ENCODE assay signal across 18 cellular contexts in the genomic region with DNA sequence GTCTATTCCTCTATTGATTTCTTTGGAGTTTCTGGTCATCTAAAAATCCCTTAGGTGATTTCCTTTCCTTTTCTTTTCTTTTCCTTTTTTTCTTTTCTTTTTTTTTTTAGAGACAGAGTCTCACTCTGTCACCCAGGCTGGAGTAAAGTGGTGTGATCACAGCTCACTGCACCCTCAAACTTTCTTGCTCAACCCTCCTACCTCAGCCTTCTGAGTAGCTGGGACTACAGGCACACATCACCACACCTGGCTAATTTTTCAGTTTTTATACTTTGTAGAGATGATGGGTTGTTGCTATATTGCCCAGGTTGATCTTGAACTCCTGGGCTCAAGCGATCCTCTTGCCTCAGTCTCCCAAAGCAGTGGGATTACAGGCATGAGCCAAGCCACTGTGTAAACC. TPM values are rescaled to one million over a fixed set of nuclear protein-coding genes. Genes with fewer than 3 reads are reported as not detected.
A peak's percentile ranks its signal among the peaks of the same experiment; 100 is the strongest.
DNase-seq lines count a peak whose midpoint lies in the region; ATAC-seq and TF ChIP-seq lines count a peak whose summit lies in the region.
"Had no signal": no experiment of that assay in that cellular context is flagged by ENCODE, and none has a peak within 500 bp of the region (broad histone marks: within the 10 kb centered on the region; RNA-seq: fewer than 3 reads in every experiment).

No MANE protein-coding gene starts in this region.

- TF ChIP-seq POLR2A in body of pancreas (IDR thresholded peaks at IDR 0.05): no peak
- no peak for TF ChIP-seq POLR2A in stomach (IDR thresholded peaks at IDR 0.05)

- H3K4me3 Mint-ChIP-seq in progenitor cell of endocrine pancreas (ENCODE audit: low read depth): no peak overlapping the region
- H3K4me3 Mint-ChIP-seq: CD4-positive, alpha-beta memory T cell had no signal

- H3K36me3 ChIP-seq in body of pancreas (replicated peaks in 1 of 2; ENCODE audit: insufficient read depth in 1 of 2, low read depth in 2 of 2) (no peaks in the 10 kb centered on the region), thoracic aorta (no peaks in the 10 kb centered on the region), stomach (no peaks in the 10 kb centered on the region)
- H3K36me3 ChIP-seq: BE2C had no signal

- H3K9me3 ChIP-seq in body of pancreas: no peaks in the 10 kb centered on the region
- H3K9me3 ChIP-seq in thoracic aorta: no peaks in the 10 kb centered on the region
- no peaks in the 10 kb centered on the region for H3K9me3 ChIP-seq in stomach
- H3K9me3 ChIP-seq: A549, BE2C had no signal

- H3K4me1 Mint-ChIP-seq in progenitor cell of endocrine pancreas (ENCODE audit: low read depth): peaks cover 29% of the 10 kb centered on the region

- peak overlapping the region; percentile 75 for H3K27ac Mint-ChIP-seq in progenitor cell of endocrine pancreas

- TF ChIP-seq EP300 in stomach (IDR thresholded peaks at IDR 0.05): no peak

- intact Hi-C loops in body of pancreas (cut with DNase I) (no loop called here), stomach (cut with DNase I; ENCODE audit: low total_unique reads) (no loop called here)

- H3K4me3 ChIP-seq in body of pancreas: no peak overlapping the region
- H3K4me3 ChIP-seq in thoracic aorta: no peak overlapping the region
- H3K4me3 ChIP-seq in stomach: no peak overlapping the region
- H3K4me3 ChIP-seq: A549 had no signal

- H3K36me3 Mint-ChIP-seq in progenitor cell of endocrine pancreas (ENCODE audit: insufficient read depth): no peaks in the 10 kb centered on the region
- H3K36me3 Mint-ChIP-seq: CD4-positive, alpha-beta memory T cell had no signal

- peak overlapping the region; percentile 88 for H3K27ac ChIP-seq in VCaP
- peak overlapping the region in 3 of 4 donors; percentile 88 to 94 (median 89) for H3K27ac ChIP-seq in body of pancreas
- peak overlapping the region; percentile 5 to 99 for H3K27ac ChIP-seq in thoracic aorta
- H3K27ac ChIP-seq in stomach: peak overlapping the region in 1 of 5 donors; percentile 87
- H3K27ac ChIP-seq: A549, C4-2B had no signal

- H3K4me1 ChIP-seq in body of pancreas (peaks cover 50% of the 10 kb centered on the region), thoracic aorta (ENCODE audit: control insufficient read depth in 1 of 2, low read depth in 2 of 2) (peaks cover 10 to 37% of the 10 kb centered on the region in 2 donors), stomach (peaks cover 0 to 51% (median 23%) of the 10 kb centered on the region in 4 donors)
- H3K4me1 ChIP-seq: BE2C had no signal

- no peaks in the 10 kb centered on the region for H3K27me3 ChIP-seq in body of pancreas
- no peaks in the 10 kb centered on the region for H3K27me3 ChIP-seq in thoracic aorta (replicated peaks; ENCODE audit: insufficient read depth)
- H3K27me3 ChIP-seq in stomach: peaks cover 0 to 19% (median 10%) of the 10 kb centered on the region in 3 donors
- H3K27me3 ChIP-seq: BE2C had no signal

- ATAC-seq in body of pancreas (no peak), thoracic aorta (ENCODE audit: insufficient number of reproducible peaks, low FRiP score, low read depth) (no peak), GM21723 (IDR thresholded peaks at IDR 0.05; ENCODE audit: unreplicated experiment) (no peak)
- ATAC-seq: A549 had no signal

- TF ChIP-seq CTCF in VCaP (conservative IDR thresholded peaks at IDR 0.05): no peak
- TF ChIP-seq CTCF in body of pancreas (IDR thresholded peaks at IDR 0.05): no peak
- TF ChIP-seq CTCF in progenitor cell of endocrine pancreas (IDR thresholded peaks at IDR 0.05; ENCODE audit: unreplicated experiment): no peak
- TF ChIP-seq CTCF in thoracic aorta (IDR thresholded peaks at IDR 0.05): no peak
- no peak for TF ChIP-seq CTCF in stomach (IDR thresholded peaks at IDR 0.05)

- DNase-seq in body of pancreas (no peak), progenitor cell of endocrine pancreas (ENCODE audit: low spot score, unreplicated experiment) (no peak), thoracic aorta (ENCODE audit: low spot score) (no peak), stomach (no peak), NCI-H2196 treated with DMSO at 0.1 percent for 48 hours (lab: John Stamatoyannopoulos, UW; ENCODE audit: unreplicated experiment) (no peak), NCI-H1048 (lab: John Stamatoyannopoulos, UW) (no peak)
- DNase-seq: BE2C; CD4-positive, alpha-beta memory T cell; DMS153; DND-41; GDM1; H7; IMR-90 had no signal

- no peaks in the 10 kb centered on the region for H3K9me3 Mint-ChIP-seq in progenitor cell of endocrine pancreas (ENCODE audit: low read depth)
- H3K9me3 Mint-ChIP-seq: CD4-positive, alpha-beta memory T cell had no signal

- 87 to 100% methylated on average over 1 of the region's 1 CpG for WGBS in body of pancreas, 2 donors
- 88 to 100% (median 97%) methylated on average over 1 of the region's 1 CpG for WGBS in stomach, 5 donors

- no peaks in the 10 kb centered on the region for H3K27me3 Mint-ChIP-seq in progenitor cell of endocrine pancreas

RNA-seq across cellular contexts. Expression of gene C11orf52, which starts 1.9 kb away (rescaled TPM):
- total RNA-seq in body of pancreas: 10 to 100 TPM in 1 of 2 donors, 1 to 10 TPM in 1; 4.6 to 14.8 TPM
- total RNA-seq in progenitor cell of endocrine pancreas: 16.2 and 19.4 TPM in 2 replicates
- 1 to 10 TPM in 1 of 2 donors, under 1 TPM in 1; 0.99 to 4.7 TPM for total RNA-seq in thoracic aorta
- total RNA-seq in stomach: 10 to 100 TPM in 2 of 5 donors, 1 to 10 TPM in 2, not detected in 1; 3.9 to 18.7 (median 12.5) TPM
- 10 to 100 TPM; 28.0 to 43.4 (median 35.0) TPM for polyA plus RNA-seq in stomach
- total RNA-seq: CD4-positive, alpha-beta memory T cell had no signal
- polyA plus RNA-seq: CD4-positive, alpha-beta memory T cell had no signal

RNA-seq across cellular contexts. Expression of gene HSPB2, which starts 4.2 kb away (rescaled TPM):
- total RNA-seq in body of pancreas (not detected), progenitor cell of endocrine pancreas (not detected in 2 replicates), thoracic aorta (1 to 10 TPM; 2.2 to 3.1 TPM), stomach (under 1 TPM in 1 of 5 donors, not detected in 4; 0.37 TPM)
- 1 to 10 TPM; 2.0 to 5.1 (median 4.0) TPM for polyA plus RNA-seq in stomach
- total RNA-seq: CD4-positive, alpha-beta memory T cell; H7; HT-29 had no signal
- polyA plus RNA-seq: A549; CD4-positive, alpha-beta memory T cell had no signal

RNA-seq across cellular contexts. Expression of gene CRYAB, which starts 5.2 kb away (rescaled TPM):
- total RNA-seq in body of pancreas (10 to 100 TPM; 10.4 to 61.0 TPM), progenitor cell of endocrine pancreas (1.2 TPM in 1 of 2 replicates, not detected in the other), thoracic aorta (100 to 1,000 TPM; 325 to 387 TPM), stomach (100 to 1,000 TPM in 2 of 5 donors, 10 to 100 TPM in 3; 28.4 to 207 (median 47.3) TPM)
- 100 to 1,000 TPM in 1 of 3 donors, 10 to 100 TPM in 2; 75.6 to 122 (median 85.7) TPM for polyA plus RNA-seq in stomach
- total RNA-seq: CD4-positive, alpha-beta memory T cell; HT-29 had no signal
- polyA plus RNA-seq: CD4-positive, alpha-beta memory T cell had no signal

RNA-seq across cellular contexts. Expression of gene DIXDC1, which starts 20.4 kb away (rescaled TPM):
- total RNA-seq in body of pancreas (10 to 100 TPM; 14.0 to 23.4 TPM), progenitor cell of endocrine pancreas (23.5 and 25.0 TPM in 2 replicates), thoracic aorta (10 to 100 TPM; 92.7 to 94.2 TPM), stomach (100 to 1,000 TPM in 1 of 5 donors, 10 to 100 TPM in 4; 19.1 to 128 (median 60.4) TPM)
- 10 to 100 TPM in 2 of 3 donors, 1 to 10 TPM in 1; 6.2 to 15.6 (median 11.3) TPM for polyA plus RNA-seq in stomach

RNA-seq across cellular contexts. Expression of gene CFAP68, which starts 37.4 kb away (rescaled TPM):
- total RNA-seq in body of pancreas (10 to 100 TPM in 1 of 2 donors, 1 to 10 TPM in 1; 7.8 to 31.6 TPM), progenitor cell of endocrine pancreas (25.7 and 28.4 TPM in 2 replicates), thoracic aorta (1 to 10 TPM; 1.9 to 9.7 TPM), stomach (10 to 100 TPM in 1 of 5 donors, 1 to 10 TPM in 3, not detected in 1; 3.9 to 51.9 (median 5.3) TPM)
- polyA plus RNA-seq in stomach: 10 to 100 TPM; 40.2 to 50.7 (median 40.7) TPM
